Comparison of ENCODE assay signal across 13 cellular contexts in the genomic region with DNA sequence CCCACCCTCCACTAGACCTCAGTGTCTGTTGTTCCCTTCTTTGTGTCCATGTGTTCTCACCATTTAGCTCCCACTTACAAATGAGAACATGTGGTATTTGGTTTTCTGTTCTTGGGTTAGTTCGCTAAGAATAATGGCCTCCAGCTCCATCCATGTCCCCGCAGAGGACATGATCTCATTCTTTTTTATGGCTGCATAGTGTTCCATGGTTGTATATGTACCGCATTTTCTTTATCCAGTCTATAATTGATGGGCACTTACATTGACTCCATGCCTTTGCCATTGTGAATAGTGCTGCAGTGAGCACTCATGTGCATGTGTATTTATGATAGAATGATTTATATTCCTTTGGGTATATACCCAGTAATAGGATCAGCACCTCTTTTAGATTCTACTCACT. TPM values are rescaled to one million over a fixed set of nuclear protein-coding genes. Genes with fewer than 3 reads are reported as not detected.
A peak's percentile ranks its signal among the peaks of the same experiment; 100 is the strongest.
DNase-seq lines count a peak whose midpoint lies in the region; ATAC-seq, FAIRE-seq and TF ChIP-seq lines count a peak whose summit lies in the region.
"Not testable (repeated sequence)": the region's sequence is repeated elsewhere in the genome, so short reads cannot be mapped to it uniquely, and the experiment has no call there.
"Had no signal": no experiment of that assay in that cellular context is flagged by ENCODE, and none has a peak within 500 bp of the region (broad histone marks: within the 10 kb centered on the region; RNA-seq: fewer than 3 reads in every experiment).

No MANE protein-coding gene starts in this region.

- CTCF ChIA-PET in A549 (lab: Yijun Ruan, JAX): interaction anchor here (1.6 to 9.1 kb wide), 2 partner anchors 28 to 145 kb away, joined by 10 to 66 read pairs; no protein-coding TSS in a partner anchor
- CTCF ChIA-PET in HEK293 (lab: Yijun Ruan, JAX); activated naive CD4-positive, alpha-beta T cell treated with anti-CD3 and anti-CD28 coated beads for 36 hours (lab: Charles Lee): not testable (repeated sequence)

- H3K9me3 Mint-ChIP-seq in activated naive CD4-positive, alpha-beta T cell treated with anti-CD3 and anti-CD28 coated beads for 36 hours: not testable (repeated sequence)

- H3K27ac ChIP-seq in A549 (peak overlapping the region; percentile 76 to 91; a peak in 4 of 6 replicates), SJSA1 (0 out of 2 replicates have a peak overlapping the region, but pooled peaks have one; percentile 85), vagina (peak overlapping the region; percentile 81)
- H3K27ac ChIP-seq in HEK293 (ENCODE audit: extremely low read depth, low read depth, low read length); mesenchymal stem cell (ENCODE audit: low read length, poor library complexity, severe bottlenecking): not testable (repeated sequence)

- POLR2A ChIA-PET in A549 (lab: Yijun Ruan, JAX): interaction anchor here (0.7 kb wide), 1 partner anchor 688 kb away, joined by 3 read pairs; no protein-coding TSS in a partner anchor
- POLR2A ChIA-PET in HEK293 (lab: Yijun Ruan, JAX): not testable (repeated sequence)

- not testable (repeated sequence) for H3K4me3 Mint-ChIP-seq in activated naive CD4-positive, alpha-beta T cell treated with anti-CD3 and anti-CD28 coated beads for 36 hours

- H3K36me3 ChIP-seq in HEK293 (ENCODE audit: control insufficient read depth in 2 of 2, insufficient read depth in 1 of 2, low read length in 2 of 2): not testable (repeated sequence)
- H3K36me3 ChIP-seq in SJSA1: peaks cover 67% of the 10 kb centered on the region
- peaks cover 33 to 78% of the 10 kb centered on the region in 2 experiments for H3K36me3 ChIP-seq in mesenchymal stem cell (ENCODE audit: control insufficient read depth in 1 of 2, insufficient read depth in 2 of 2, low read depth in 1 of 2, low read length in 2 of 2)
- H3K36me3 ChIP-seq in vagina: peaks cover 0 to 33% of the 10 kb centered on the region in 2 donors

- H3K36me3 Mint-ChIP-seq in activated naive CD4-positive, alpha-beta T cell treated with anti-CD3 and anti-CD28 coated beads for 36 hours (ENCODE audit: low read depth): not testable (repeated sequence)

- intact Hi-C loops in activated naive CD4-positive, alpha-beta T cell treated with anti-CD3 and anti-CD28 coated beads for 36 hours (cut with micrococcal nuclease); vagina (cut with DNase I): not testable (repeated sequence)

- TF ChIP-seq POLR2A in A549 (IDR thresholded peaks at IDR 0.05; ENCODE audit: low read length); vagina (IDR thresholded peaks at IDR 0.05): not testable (repeated sequence)

- not testable (repeated sequence) for H2AFZ ChIP-seq in mesenchymal stem cell (ENCODE audit: low read depth, low read length)

- H3K4ac ChIP-seq in mesenchymal stem cell (ENCODE audit: low read depth in 1 of 2, low read length in 2 of 2): not testable (repeated sequence)

- H3K4me3 ChIP-seq in A549; HEK293 (ENCODE audit: low read depth, low read length); SJSA1; mesenchymal stem cell (ENCODE audit: insufficient read depth in 1 of 2, low read depth in 1 of 2, low read length in 2 of 2); vagina: not testable (repeated sequence)

- not testable (repeated sequence) for DNase-seq in A549 (ENCODE audit: low read depth in 1 of 2, low spot score in 1 of 2); SJSA1 (ENCODE audit: low read depth in 1 of 2, low spot score in 2 of 2); activated naive CD4-positive, alpha-beta T cell treated with anti-CD3 and anti-CD28 coated beads for 36 hours; mesenchymal stem cell; vagina (ENCODE audit: extremely low spot score in 2 of 2)

- not testable (repeated sequence) for H2BK120ac ChIP-seq in mesenchymal stem cell (ENCODE audit: low read depth, low read length)

- not testable (repeated sequence) for H3K27me3 Mint-ChIP-seq in activated naive CD4-positive, alpha-beta T cell treated with anti-CD3 and anti-CD28 coated beads for 36 hours (ENCODE audit: low read depth)

- not testable (repeated sequence) for FAIRE-seq in A549 (lab: Jason Lieb, UNC)

- not testable (repeated sequence) for H3K9me3 ChIP-seq in A549; HEK293 (ENCODE audit: control insufficient read depth, insufficient read depth, low read depth, low read length); SJSA1 (replicated peaks); mesenchymal stem cell (ENCODE audit: control insufficient read depth, low read length); vagina

- not testable (repeated sequence) for H2BK5ac ChIP-seq in mesenchymal stem cell (ENCODE audit: low read depth, low read length, poor library complexity, severe bottlenecking)

- H3K9ac ChIP-seq in mesenchymal stem cell (ENCODE audit: low read length): not testable (repeated sequence)

- not testable (repeated sequence) for H4K8ac ChIP-seq in mesenchymal stem cell (ENCODE audit: low read length)

- not testable (repeated sequence) for ATAC-seq in A549

- H3K4me1 ChIP-seq in A549: peaks cover 42% of the 10 kb centered on the region
- not testable (repeated sequence) for H3K4me1 ChIP-seq in HEK293 (ENCODE audit: control insufficient read depth, insufficient read depth, low read length)
- peaks cover 50% of the 10 kb centered on the region for H3K4me1 ChIP-seq in SJSA1 (replicated peaks)
- peaks cover 16% of the 10 kb centered on the region for H3K4me1 ChIP-seq in mesenchymal stem cell (ENCODE audit: control insufficient read depth, insufficient read depth, low read depth, low read length)
- H3K4me1 ChIP-seq in vagina: peaks cover 32% of the 10 kb centered on the region

- H3K79me1 ChIP-seq in mesenchymal stem cell (replicated peaks; ENCODE audit: low read length, poor library complexity, severe bottlenecking): peaks cover 17% of the 10 kb centered on the region

- H2BK12ac ChIP-seq in mesenchymal stem cell (ENCODE audit: low read length in 2 of 2): not testable (repeated sequence)

- H3K23ac ChIP-seq in mesenchymal stem cell (ENCODE audit: low read length in 2 of 2): not testable (repeated sequence)

- H3K4me2 ChIP-seq in A549; mesenchymal stem cell (ENCODE audit: low read length, poor library complexity, severe bottlenecking): not testable (repeated sequence)

- peak overlapping the region; percentile 43 for H3K27ac Mint-ChIP-seq in activated naive CD4-positive, alpha-beta T cell treated with anti-CD3 and anti-CD28 coated beads for 36 hours

- not testable (repeated sequence) for H3K14ac ChIP-seq in mesenchymal stem cell (ENCODE audit: low read length in 2 of 2)

- not testable (repeated sequence) for H2AK5ac ChIP-seq in mesenchymal stem cell (ENCODE audit: low read length, severe bottlenecking)

- H3K4me1 Mint-ChIP-seq in activated naive CD4-positive, alpha-beta T cell treated with anti-CD3 and anti-CD28 coated beads for 36 hours (ENCODE audit: low read depth): not testable (repeated sequence)

- not testable (repeated sequence) for H4K91ac ChIP-seq in mesenchymal stem cell (ENCODE audit: low read length)

- TF ChIP-seq RAD21 in A549 (conservative IDR thresholded peaks at IDR 0.05 in 1 of 2, IDR thresholded peaks at IDR 0.05 in 1 of 2): not testable (repeated sequence)

- TF ChIP-seq EP300 in A549 (IDR thresholded peaks at IDR 0.05): not testable (repeated sequence)

- H3K27me3 ChIP-seq in SJSA1 (replicated peaks); mesenchymal stem cell (ENCODE audit: control insufficient read depth in 1 of 2, insufficient read depth in 1 of 2, low read length in 2 of 2); vagina: not testable (repeated sequence)

- 79% methylated on average over 3 of the region's 3 CpGs for WGBS in A549 (ENCODE audit: missing lambda C conversion rate)
- WGBS in mesenchymal stem cell: 96% methylated on average over 3 of the region's 3 CpGs

- peak overlapping the region; percentile 16 for H2BK15ac ChIP-seq in mesenchymal stem cell (ENCODE audit: low read depth, poor library complexity, severe bottlenecking)

- not testable (repeated sequence) for H3K18ac ChIP-seq in mesenchymal stem cell (ENCODE audit: low read depth in 1 of 2, low read length in 2 of 2)

- not testable (repeated sequence) for TF ChIP-seq CTCF in A549 (IDR thresholded peaks at IDR 0.05); HEK293 (tag by site-specific recombination; IDR thresholded peaks at IDR 0.05); vagina (IDR thresholded peaks at IDR 0.05)

TF ChIP-seq in HEK293, 187 proteins besides CTCF, POLR2A, EP300 and RAD21:
- peak; percentile 62; the same call in 1 of the 2 replicates for TF ChIP-seq ZNF146 (tag by site-specific recombination; IDR thresholded peaks at IDR 0.05)

RNA-seq across cellular contexts. Expression of a gene that starts 10.9 kb away (rescaled TPM):
- polyA plus RNA-seq in A549 (2011; rRNA removed) (3.3 and 3.5 TPM in 2 replicates), A549 (2017; fragmentation: RNase III; extraction: RNeasy Plus Mini Kit Qiagen cat#74134 plus additional on column Dnase treatment) (2.6 to 3.3 TPM (median 2.8 TPM) in 3 replicates)
- 1.4 and 2.8 TPM in 2 replicates for polyA plus RNA-seq in A549 (2012; cell fraction: cytosol; rRNA removed)
- 5.9 and 7.0 TPM in 2 replicates for polyA plus RNA-seq in A549 (2012; cell fraction: nucleus; rRNA removed)
- 1.7 and 2.5 TPM in 2 replicates for polyA minus RNA-seq in A549 (2011; rRNA and poly(A)+ RNA removed)
- 0.34 and 10.3 TPM in 2 replicates for total RNA-seq in SJSA1 (2014; rRNA removed; shearing (Covaris generic))
- total RNA-seq in activated naive CD4-positive, alpha-beta T cell treated with anti-CD3 and anti-CD28 coated beads for 36 hours: not detected
- polyA plus RNA-seq in mesenchymal stem cell (2013, experiment 1 of 2): 18.7 TPM
- polyA plus RNA-seq in mesenchymal stem cell (2013, experiment 2 of 2): 18.7 TPM
- 2.5 TPM for total RNA-seq in vagina
- total RNA-seq: A673; CD4-positive, alpha-beta memory T cell; CD4-positive, CD25-positive, alpha-beta regulatory T cell; CD8-positive, alpha-beta memory T cell; G401 had no signal
- polyA plus RNA-seq: CD14-positive monocyte; CD4-positive, alpha-beta memory T cell; CD4-positive, CD25-positive, alpha-beta regulatory T cell; CD8-positive, alpha-beta memory T cell; GM12878 had no signal

RNA-seq across cellular contexts. Expression of a gene that starts 40.4 kb away (rescaled TPM):
- polyA plus RNA-seq in A549 (2011; rRNA removed): 21.6 and 26.6 TPM in 2 replicates
- polyA plus RNA-seq in A549 (2012; cell fraction: cytosol; rRNA removed): 7.2 and 9.5 TPM in 2 replicates
- polyA plus RNA-seq in A549 (2012; cell fraction: nucleus; rRNA removed): 11.9 and 13.6 TPM in 2 replicates
- polyA plus RNA-seq in A549 (2017; fragmentation: RNase III; extraction: RNeasy Plus Mini Kit Qiagen cat#74134 plus additional on column Dnase treatment): 12.1 to 19.6 TPM (median 13.9 TPM) in 3 replicates
- polyA minus RNA-seq in A549 (2011; rRNA and poly(A)+ RNA removed): 66.9 and 71.1 TPM in 2 replicates
- total RNA-seq in SJSA1 (2014; rRNA removed; shearing (Covaris generic)): 21.6 and 28.2 TPM in 2 replicates
- under 1 TPM; 0.10 TPM for total RNA-seq in activated naive CD4-positive, alpha-beta T cell treated with anti-CD3 and anti-CD28 coated beads for 36 hours
- polyA plus RNA-seq in mesenchymal stem cell (2013, experiment 1 of 2): 16.1 TPM
- 16.1 TPM for polyA plus RNA-seq in mesenchymal stem cell (2013, experiment 2 of 2)
- total RNA-seq in vagina: 23.3 TPM
- total RNA-seq: CD4-positive, alpha-beta memory T cell; CD4-positive, CD25-positive, alpha-beta regulatory T cell; CD8-positive, alpha-beta memory T cell; G401; GM12878 had no signal
- polyA plus RNA-seq: CD14-positive monocyte; CD4-positive, alpha-beta memory T cell; CD4-positive, CD25-positive, alpha-beta regulatory T cell; CD8-positive, alpha-beta memory T cell had no signal

Comparison
In these comparisons a context has a peak if more than half of its experiments do, and no peak if none do; other contexts are left out.
1. RNA of a gene that starts 40.4 kb away (total RNA-seq): 21.6 to 28.2 TPM in SJSA1 and 23.3 TPM in vagina (single experiment); 0.10 TPM in activated naive CD4-positive, alpha-beta T cell treated with anti-CD3 and anti-CD28 coated beads for 36 hours; every median in the first group is over 10 times any median in the second.